11 cellular contexts compared by ENCODE assay signal in the genomic region with DNA sequence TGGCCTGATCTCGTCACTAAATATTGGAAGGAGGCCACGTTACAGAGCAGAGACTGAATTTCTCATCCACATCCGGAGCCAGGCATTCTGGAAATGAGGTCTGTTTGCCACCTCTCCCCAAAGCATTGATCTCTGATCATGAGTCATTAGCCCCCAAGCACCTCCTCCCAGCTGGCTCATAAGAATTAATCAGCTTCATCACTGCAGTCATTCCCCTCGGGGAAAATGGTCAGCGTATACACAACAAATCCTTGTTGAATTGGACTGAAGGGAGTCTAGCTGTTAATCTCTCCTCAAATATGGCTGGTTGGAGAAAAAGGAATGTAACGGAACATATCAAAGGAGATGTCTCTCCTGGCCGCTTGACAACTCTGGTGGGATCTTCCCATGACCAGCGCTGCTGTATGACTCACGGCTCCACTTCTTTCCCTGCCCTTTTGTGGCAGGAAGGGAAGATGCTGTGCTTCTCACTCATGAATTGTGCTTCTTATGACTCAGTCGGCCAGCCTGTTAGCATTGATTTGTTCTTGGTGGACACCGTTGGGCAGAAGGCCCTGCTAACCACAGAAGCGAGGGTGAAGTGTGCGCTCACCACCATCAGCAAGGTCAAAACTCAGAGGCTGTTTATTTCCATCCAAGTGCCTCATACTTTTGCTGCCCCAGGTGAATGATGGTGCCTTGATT.
DNase-seq lines count a peak whose midpoint lies in the region; ATAC-seq lines count a peak whose summit lies in the region.
"Had no signal": no experiment of that assay in that cellular context is flagged by ENCODE, and none has a peak within 500 bp of the region (broad histone marks: within the 10 kb centered on the region; RNA-seq: fewer than 3 reads in every experiment).

No MANE protein-coding gene starts in this region.

- no peak overlapping the region for H3K27ac Mint-ChIP-seq in activated T-cell treated with anti-CD3 and anti-CD28 coated beads, Interleukin-2, amount 50 U/mL, for 72 hours
- H3K27ac Mint-ChIP-seq in activated naive CD4-positive, alpha-beta T cell treated with anti-CD3 and anti-CD28 coated beads, Interleukin-2, amount 10 ng/mL, durations not matched to agents 7 days and 5 days, result no peak overlapping the region
- H3K27ac Mint-ChIP-seq: CD4-positive, CD25-positive, alpha-beta regulatory T cell had no signal

- no peak for ATAC-seq in activated T-cell treated with anti-CD3 and anti-CD28 coated beads, Interleukin-2, amount 50 U/mL, for 72 hours (replicated peaks in 1 of 2)

- DNase-seq in ACHN, result peak; percentile 90
- DNase-seq in HK-2 (ENCODE audit: unreplicated experiment), result peak; percentile 82
- peak; percentile 92 for DNase-seq in amniotic stem cell (lab: John Stamatoyannopoulos, UW)
- DNase-seq in iris pigment epithelial cell (ENCODE audit: low read depth), result peak; percentile 93
- DNase-seq in NCI-H510A (lab: John Stamatoyannopoulos, UW), result no peak
- DNase-seq in activated T-cell treated with anti-CD3 and anti-CD28 coated beads, Interleukin-2, amount 50 U/mL, for 72 hours, result no peak
- no peak for DNase-seq in activated naive CD4-positive, alpha-beta T cell treated with anti-CD3 and anti-CD28 coated beads, Interleukin-2, amount 10 ng/mL, durations not matched to agents 7 days and 5 days
- DNase-seq in NCI-H1436 (lab: John Stamatoyannopoulos, UW), result no peak
- DNase-seq: CD4-positive, CD25-positive, alpha-beta regulatory T cell; central memory CD4-positive, alpha-beta T cell; NCI-H187 had no signal

- no peaks in the 10 kb centered on the region for H3K36me3 Mint-ChIP-seq in activated T-cell treated with anti-CD3 and anti-CD28 coated beads, Interleukin-2, amount 50 U/mL, for 72 hours (ENCODE audit: insufficient read depth in 2 of 2)
- H3K36me3 Mint-ChIP-seq in activated naive CD4-positive, alpha-beta T cell treated with anti-CD3 and anti-CD28 coated beads, Interleukin-2, amount 10 ng/mL, durations not matched to agents 7 days and 5 days, result no peaks in the 10 kb centered on the region
- H3K36me3 Mint-ChIP-seq: CD4-positive, CD25-positive, alpha-beta regulatory T cell had no signal

- no peak overlapping the region for H3K4me3 Mint-ChIP-seq in activated T-cell treated with anti-CD3 and anti-CD28 coated beads, Interleukin-2, amount 50 U/mL, for 72 hours
- no peak overlapping the region for H3K4me3 Mint-ChIP-seq in activated naive CD4-positive, alpha-beta T cell treated with anti-CD3 and anti-CD28 coated beads, Interleukin-2, amount 10 ng/mL, durations not matched to agents 7 days and 5 days
- H3K4me3 Mint-ChIP-seq: CD4-positive, CD25-positive, alpha-beta regulatory T cell had no signal

- peaks cover 0 to 1% of the 10 kb centered on the region in 2 donors for H3K9me3 Mint-ChIP-seq in activated T-cell treated with anti-CD3 and anti-CD28 coated beads, Interleukin-2, amount 50 U/mL, for 72 hours
- H3K9me3 Mint-ChIP-seq in activated naive CD4-positive, alpha-beta T cell treated with anti-CD3 and anti-CD28 coated beads, Interleukin-2, amount 10 ng/mL, durations not matched to agents 7 days and 5 days, result no peaks in the 10 kb centered on the region

- peaks cover 16% of the 10 kb centered on the region for H3K27me3 Mint-ChIP-seq in activated T-cell treated with anti-CD3 and anti-CD28 coated beads, Interleukin-2, amount 50 U/mL, for 72 hours (ENCODE audit: low read depth)
- peaks cover 12% of the 10 kb centered on the region for H3K27me3 Mint-ChIP-seq in activated naive CD4-positive, alpha-beta T cell treated with anti-CD3 and anti-CD28 coated beads, Interleukin-2, amount 10 ng/mL, durations not matched to agents 7 days and 5 days

- no peaks in the 10 kb centered on the region for H3K4me1 Mint-ChIP-seq in activated T-cell treated with anti-CD3 and anti-CD28 coated beads, Interleukin-2, amount 50 U/mL, for 72 hours (ENCODE audit: low read depth)
- no peaks in the 10 kb centered on the region for H3K4me1 Mint-ChIP-seq in activated naive CD4-positive, alpha-beta T cell treated with anti-CD3 and anti-CD28 coated beads, Interleukin-2, amount 10 ng/mL, durations not matched to agents 7 days and 5 days
- H3K4me1 Mint-ChIP-seq: CD4-positive, CD25-positive, alpha-beta regulatory T cell had no signal

- CTCF ChIA-PET in activated naive CD4-positive, alpha-beta T cell treated with anti-CD3 and anti-CD28 coated beads, Interleukin-2, amount 10 ng/mL, durations not matched to agents 7 days and 5 days (lab: Charles Lee), result no interaction called here

- in situ Hi-C loops in ACHN (cut with HindIII; ENCODE audit: low pct_ligation_motif_present, low pct_unique_long_range_greater_than_20kb, low sequenced_read_pairs), result no loop called here

Comparison
In these comparisons a context has a peak if more than half of its experiments do, and no peak if none do; other contexts are left out.
1. DNase-seq: peak in ACHN (single experiment), HK-2 (single experiment), amniotic stem cell (single experiment) and iris pigment epithelial cell (single experiment); none in NCI-H510A (single experiment), activated T-cell treated with anti-CD3 and anti-CD28 coated beads, Interleukin-2, amount 50 U/mL, for 72 hours (0 of 2), activated naive CD4-positive, alpha-beta T cell treated with anti-CD3 and anti-CD28 coated beads, Interleukin-2, amount 10 ng/mL, durations not matched to agents 7 days and 5 days (single experiment) and NCI-H1436 (single experiment).